In the genomic region with DNA sequence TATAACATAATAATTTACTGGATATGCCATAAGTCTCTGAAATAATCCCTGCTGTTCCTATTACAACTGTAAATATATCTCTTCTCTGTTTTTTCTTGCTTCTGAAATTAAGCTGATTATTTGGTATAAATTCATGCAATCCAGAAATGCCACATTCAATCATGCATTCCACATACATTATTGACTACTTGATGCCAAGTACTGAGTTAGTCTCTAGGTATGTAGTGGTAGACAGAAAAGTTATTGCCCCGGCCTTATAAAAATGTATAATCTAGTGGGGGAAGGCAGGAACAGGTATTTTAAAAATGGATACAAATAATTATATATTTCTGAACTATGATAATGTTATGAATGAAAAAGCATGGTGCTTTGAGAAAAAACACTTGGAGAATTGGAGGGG, we compare ENCODE assay signal across 15 cellular contexts.
DNase-seq lines count a peak whose midpoint lies in the region; ATAC-seq and TF ChIP-seq lines count a peak whose summit lies in the region.
"Had no signal": no experiment of that assay in that cellular context is flagged by ENCODE, and none has a peak within 500 bp of the region (broad histone marks: within the 10 kb centered on the region; RNA-seq: fewer than 3 reads in every experiment).

No MANE protein-coding gene starts in this region.

- peak; percentile 16 to 68; a peak in 2 of 4 replicates for TF ChIP-seq EP300 in SK-N-SH (IDR thresholded peaks at IDR 0.05; ENCODE audit: borderline replicate concordance in 1 of 2, low read depth in 1 of 2, low read length in 1 of 2)
- no peak for TF ChIP-seq EP300 in stomach (IDR thresholded peaks at IDR 0.05)

- H3K27me3 ChIP-seq in SK-N-SH (ENCODE audit: insufficient read depth) (no peaks in the 10 kb centered on the region), fibroblast of lung (ENCODE audit: control insufficient read depth, insufficient read depth, low read length) (no peaks in the 10 kb centered on the region), stomach (no peaks in the 10 kb centered on the region)
- H3K27me3 ChIP-seq: heart left ventricle had no signal

- H3K4me1 ChIP-seq in SK-N-SH (ENCODE audit: control insufficient read depth in 1 of 2, insufficient read depth in 2 of 2, low read depth in 1 of 2, low read length in 1 of 2) (peaks cover 4 to 55% of the 10 kb centered on the region in 2 experiments; a peak in 2 of 4 replicates), fibroblast of lung (ENCODE audit: control insufficient read depth, extremely low read depth, insufficient read depth, low read length) (peaks cover 22% of the 10 kb centered on the region), stomach (peaks cover 0 to 57% (median 5%) of the 10 kb centered on the region in 4 donors)

- POLR2A ChIA-PET in SK-N-SH (lab: Yijun Ruan, JAX) = no interaction called here

- no peak overlapping the region for H3K27ac Mint-ChIP-seq in activated CD8-positive, alpha-beta memory T cell treated with anti-CD3 and anti-CD28 coated beads, Interleukin-2, amount 10 ng/mL, durations not matched to agents 7 days and 5 days
- H3K27ac Mint-ChIP-seq in mesothelial cell of epicardium = no peak overlapping the region

- TF ChIP-seq RAD21 in SK-N-SH (IDR thresholded peaks at IDR 0.05; ENCODE audit: low read length) = no peak

- CTCF ChIA-PET in SK-N-SH (lab: Yijun Ruan, JAX) = no interaction called here
- CTCF ChIA-PET in activated CD8-positive, alpha-beta memory T cell treated with anti-CD3 and anti-CD28 coated beads, Interleukin-2, amount 10 ng/mL, durations not matched to agents 7 days and 5 days (lab: Charles Lee) = interaction anchor here (0.7 to 2.4 kb wide), 3 partner anchors 8 to 65 kb away, joined by 3 to 7 read pairs (median 5); no protein-coding TSS in a partner anchor

- peaks cover 2% of the 10 kb centered on the region for H3K9me3 Mint-ChIP-seq in activated CD8-positive, alpha-beta memory T cell treated with anti-CD3 and anti-CD28 coated beads, Interleukin-2, amount 10 ng/mL, durations not matched to agents 7 days and 5 days (ENCODE audit: low read depth)
- peaks cover 20% of the 10 kb centered on the region for H3K9me3 Mint-ChIP-seq in mesothelial cell of epicardium
- H3K9me3 Mint-ChIP-seq: CD8-positive, alpha-beta memory T cell had no signal

- H3K9me3 ChIP-seq in SK-N-SH (peaks cover 5% of the 10 kb centered on the region; the same call in 1 of the 2 replicates), fibroblast of lung (ENCODE audit: control insufficient read depth, insufficient read depth, low read depth, low read length) (no peaks in the 10 kb centered on the region), stomach (no peaks in the 10 kb centered on the region)
- H3K9me3 ChIP-seq: heart left ventricle had no signal

- no peaks in the 10 kb centered on the region for H4K20me1 ChIP-seq in SK-N-SH (ENCODE audit: insufficient read depth)
- H4K20me1 ChIP-seq in fibroblast of lung (ENCODE audit: control insufficient read depth, extremely low read depth, insufficient read depth, low read length) = no peaks in the 10 kb centered on the region

- H3K27me3 Mint-ChIP-seq in activated CD8-positive, alpha-beta memory T cell treated with anti-CD3 and anti-CD28 coated beads, Interleukin-2, amount 10 ng/mL, durations not matched to agents 7 days and 5 days = peaks cover 6% of the 10 kb centered on the region
- no peaks in the 10 kb centered on the region for H3K27me3 Mint-ChIP-seq in mesothelial cell of epicardium (ENCODE audit: low read depth)

- peaks cover 29% of the 10 kb centered on the region for H3K4me1 Mint-ChIP-seq in activated CD8-positive, alpha-beta memory T cell treated with anti-CD3 and anti-CD28 coated beads, Interleukin-2, amount 10 ng/mL, durations not matched to agents 7 days and 5 days
- H3K4me1 Mint-ChIP-seq in mesothelial cell of epicardium = peaks cover 15% of the 10 kb centered on the region

- H3K36me3 ChIP-seq in SK-N-SH (replicated peaks in 1 of 2; ENCODE audit: control insufficient read depth in 1 of 2, insufficient read depth in 2 of 2, low read length in 1 of 2) (no peaks in the 10 kb centered on the region), fibroblast of lung (ENCODE audit: control insufficient read depth, insufficient read depth, low read length) (no peaks in the 10 kb centered on the region), stomach (no peaks in the 10 kb centered on the region)
- H3K36me3 ChIP-seq: heart left ventricle had no signal

- no peak for ATAC-seq in HG02981 (IDR thresholded peaks at IDR 0.05; ENCODE audit: unreplicated experiment)
- no peak for ATAC-seq in activated CD8-positive, alpha-beta memory T cell treated with anti-CD3 and anti-CD28 coated beads, Interleukin-2, amount 10 ng/mL, durations not matched to agents 7 days and 5 days
- ATAC-seq: activated T-cell treated with anti-CD3 and anti-CD28 coated beads, Interleukin-2, amount 50 U/mL, for 4 hours had no signal

- TF ChIP-seq POLR2A in stomach (IDR thresholded peaks at IDR 0.05) = no peak

- H3K4me3 ChIP-seq in SK-N-SH (ENCODE audit: low read depth in 2 of 2, low read length in 1 of 2) = peak overlapping the region in 1 of 2 experiments; percentile 3; a peak in 1 of 4 replicates
- H3K4me3 ChIP-seq in fibroblast of lung (replicated peaks in 1 of 4; ENCODE audit: control extremely low read depth in 1 of 4, insufficient read depth in 1 of 4, low read depth in 3 of 4, low read length in 4 of 4) = no peak overlapping the region
- H3K4me3 ChIP-seq in stomach = no peak overlapping the region
- H3K4me3 ChIP-seq: heart left ventricle had no signal

- H2AFZ ChIP-seq in SK-N-SH (ENCODE audit: low read depth) = 0 out of 2 replicates have a peak overlapping the region, but pooled peaks have one; percentile 18
- H2AFZ ChIP-seq in fibroblast of lung (ENCODE audit: low read length) = no peak overlapping the region

- H3K9ac ChIP-seq in SK-N-SH = peak overlapping the region; percentile 42; the same call in 1 of the 2 replicates
- H3K9ac ChIP-seq in fibroblast of lung (ENCODE audit: insufficient read depth, low read length) = no peak overlapping the region

- DNase-seq in HCEC 1CT = peak; percentile 35
- no peak for DNase-seq in SK-N-SH
- DNase-seq in fibroblast of lung (ENCODE audit: low read depth in 2 of 2) = peak in 1 of 2 donors; percentile 74
- no peak for DNase-seq in stomach
- DNase-seq in activated CD8-positive, alpha-beta memory T cell treated with anti-CD3 and anti-CD28 coated beads, Interleukin-2, amount 10 ng/mL, durations not matched to agents 7 days and 5 days = no peak
- no peak for DNase-seq in HT-29 (ENCODE audit: low spot score)
- DNase-seq in mesothelial cell of epicardium (ENCODE audit: low spot score in 2 of 2, unreplicated experiment in 2 of 2) = no peak
- DNase-seq: activated CD4-positive, alpha-beta T cell treated with anti-CD3 and anti-CD28 coated beads for 1 hour; activated T-cell treated with anti-CD3 and anti-CD28 coated beads, Interleukin-2, amount 50 U/mL, for 4 hours; CD8-positive, alpha-beta memory T cell; effector CD4-positive, alpha-beta T cell; NCI-H2029 had no signal

- intact Hi-C loops in stomach (cut with DNase I; ENCODE audit: low total_unique reads) = no loop called here

- no peaks in the 10 kb centered on the region for H3K36me3 Mint-ChIP-seq in activated CD8-positive, alpha-beta memory T cell treated with anti-CD3 and anti-CD28 coated beads, Interleukin-2, amount 10 ng/mL, durations not matched to agents 7 days and 5 days
- H3K36me3 Mint-ChIP-seq in mesothelial cell of epicardium = no peaks in the 10 kb centered on the region

- no peaks in the 10 kb centered on the region for H3K9me2 ChIP-seq in SK-N-SH

- 14% methylated on average over 1 of the region's 1 CpG for WGBS in SK-N-SH (ENCODE audit: low lambda C conversion rate)
- 89 to 100% (median 93%) methylated on average over 1 of the region's 1 CpG for WGBS in stomach, 5 donors

- H3K27ac ChIP-seq in SK-N-SH (ENCODE audit: low read depth in 2 of 2, low read length in 1 of 2) = peak overlapping the region; percentile 82 to 87; a peak in 3 of 4 replicates
- peak overlapping the region; percentile 86 for H3K27ac ChIP-seq in fibroblast of lung (ENCODE audit: insufficient read depth, low read length)
- peak overlapping the region in 3 of 5 donors; percentile 46 to 65 (median 58) for H3K27ac ChIP-seq in stomach

- H3K4me2 ChIP-seq in SK-N-SH (peak overlapping the region; percentile 48), fibroblast of lung (ENCODE audit: extremely low read depth, insufficient read depth, low read length) (peak overlapping the region; percentile 79)

- peaks cover 51% of the 10 kb centered on the region for H3F3A ChIP-seq in SK-N-SH (replicated peaks; ENCODE audit: insufficient read depth)

- H3K4me3 Mint-ChIP-seq in activated CD8-positive, alpha-beta memory T cell treated with anti-CD3 and anti-CD28 coated beads, Interleukin-2, amount 10 ng/mL, durations not matched to agents 7 days and 5 days = no peak overlapping the region
- H3K4me3 Mint-ChIP-seq in mesothelial cell of epicardium = no peak overlapping the region
- H3K4me3 Mint-ChIP-seq: activated T-cell treated with anti-CD3 and anti-CD28 coated beads, Interleukin-2, amount 50 U/mL, for 4 hours; neural crest cell had no signal

- no peaks in the 10 kb centered on the region for H3K79me2 ChIP-seq in SK-N-SH (ENCODE audit: insufficient read depth)
- H3K79me2 ChIP-seq in fibroblast of lung (ENCODE audit: control insufficient read depth, insufficient read depth, low read length) = no peaks in the 10 kb centered on the region

- TF ChIP-seq CTCF in SK-N-SH (IDR thresholded peaks at IDR 0.05) = no peak
- TF ChIP-seq CTCF in fibroblast of lung (conservative IDR thresholded peaks at IDR 0.05 in 1 of 2, IDR thresholded peaks at IDR 0.05 in 1 of 2; ENCODE audit: low read depth in 1 of 2, low read length in 2 of 2) = no peak
- no peak for TF ChIP-seq CTCF in stomach (IDR thresholded peaks at IDR 0.05)
- no peak for TF ChIP-seq CTCF in mesothelial cell of epicardium (IDR thresholded peaks at IDR 0.05; ENCODE audit: unreplicated experiment)

TF ChIP-seq in SK-N-SH, 30 proteins besides CTCF, POLR2A, EP300 and RAD21 (continues in another document):
- TF ChIP-seq, protein P1, sequence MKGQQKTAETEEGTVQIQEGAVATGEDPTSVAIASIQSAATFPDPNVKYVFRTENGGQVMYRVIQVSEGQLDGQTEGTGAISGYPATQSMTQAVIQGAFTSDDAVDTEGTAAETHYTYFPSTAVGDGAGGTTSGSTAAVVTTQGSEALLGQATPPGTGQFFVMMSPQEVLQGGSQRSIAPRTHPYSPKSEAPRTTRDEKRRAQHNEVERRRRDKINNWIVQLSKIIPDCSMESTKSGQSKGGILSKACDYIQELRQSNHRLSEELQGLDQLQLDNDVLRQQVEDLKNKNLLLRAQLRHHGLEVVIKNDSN (IDR thresholded peaks at IDR 0.05; ENCODE audit: borderline replicate concordance, low read depth) = no peak
- TF ChIP-seq FOXM1 (IDR thresholded peaks at IDR 0.05; ENCODE audit: low read depth) = no peak
- TF ChIP-seq MXI1 (IDR thresholded peaks at IDR 0.05; ENCODE audit: low read depth, low read length) = no peak
- TF ChIP-seq JUND (IDR thresholded peaks at IDR 0.05) = peak; percentile 68
- no peak for TF ChIP-seq TAF1 (IDR thresholded peaks at IDR 0.05; ENCODE audit: borderline replicate concordance, low read depth, low read length)
- TF ChIP-seq EZH2phosphoT487 (IDR thresholded peaks at IDR 0.05; ENCODE audit: borderline replicate concordance, low read depth) = no peak
- peak; percentile 46; the same call in 1 of the 2 replicates for TF ChIP-seq MEF2A (IDR thresholded peaks at IDR 0.05; ENCODE audit: borderline replicate concordance, low read depth)
- no peak for TF ChIP-seq FOXJ3 (CRISPR knock-in tag; IDR thresholded peaks at IDR 0.05)
